ENCODE assay signal across 23 cellular contexts in the genomic region with DNA sequence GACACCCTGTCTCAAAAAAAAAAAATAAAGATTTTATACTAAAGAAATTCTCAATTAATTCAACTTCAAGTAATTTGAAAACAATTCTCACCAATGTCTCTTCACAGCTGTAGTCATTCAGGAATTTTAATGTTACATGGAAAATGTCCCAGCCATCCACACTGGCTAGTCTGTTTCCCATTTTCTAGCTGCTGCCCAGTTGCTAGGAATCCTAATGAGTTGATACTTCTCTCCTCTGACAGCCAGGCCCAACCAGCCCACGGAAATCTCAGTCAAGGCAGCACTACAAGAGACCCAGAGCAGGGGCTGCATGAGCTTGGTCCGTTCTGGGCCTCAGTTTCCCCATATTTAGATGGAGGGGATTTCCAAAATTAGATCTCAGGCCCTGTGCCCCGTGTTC.
"Had no signal": no experiment of that assay in that cellular context is flagged by ENCODE, and none has a peak within 500 bp of the region (broad histone marks: within the 10 kb centered on the region; RNA-seq: fewer than 3 reads in every experiment).

No MANE protein-coding gene starts in this region.

- H3K4me1 ChIP-seq: esophagus muscularis mucosa, right lobe of liver, suprapubic skin, transverse colon, upper lobe of right lung, uterus had no signal

- H3K4me3 ChIP-seq: esophagus muscularis mucosa, neural progenitor cell, ovary, right lobe of liver, suprapubic skin, transverse colon, upper lobe of right lung, uterus had no signal

- H3K27me3 ChIP-seq: neural progenitor cell, ovary, right lobe of liver, suprapubic skin, transverse colon, upper lobe of right lung, uterus had no signal

- H3K36me3 ChIP-seq: esophagus muscularis mucosa, neural progenitor cell, ovary, right lobe of liver, suprapubic skin, transverse colon, upper lobe of right lung, uterus had no signal

- H2AFZ ChIP-seq: neural progenitor cell had no signal

- ATAC-seq: left lobe of liver; naive thymus-derived CD4-positive, alpha-beta T cell; right lobe of liver; stimulated activated naive CD8-positive, alpha-beta T cell treated with anti-CD3 and anti-CD28 coated beads, Interleukin-15, amount 100 ng/mL, for 72 hours; upper lobe of right lung had no signal

- DNase-seq: cerebellar nuclear complex; effector memory CD4-positive, alpha-beta T cell; foreskin melanocyte; kidney; mesendoderm; midbrain; naive thymus-derived CD4-positive, alpha-beta T cell; ovary; right lobe of liver; small intestine; stimulated activated CD4-positive, alpha-beta T cell treated with anti-CD3 and anti-CD28 coated beads, Interleukin-12 subunit alpha, Interleukin-12 subunit beta, amount 100 ng/mL, for 4 hours; stimulated activated CD4-positive, alpha-beta T cell treated with anti-CD3 and anti-CD28 coated beads, Interleukin-1b, Interleukin-23, amount 100 ng/mL, for 48 hours; stimulated activated CD4-positive, alpha-beta T cell treated with anti-CD3 and anti-CD28 coated beads, Interleukin-4, amount 100 ng/mL, for 1 hour; stimulated activated CD8-positive, alpha-beta memory T cell treated with anti-CD3 and anti-CD28 coated beads, Interleukin-4, amount 100 ng/mL, for 48 hours; stimulated activated naive CD4-positive, alpha-beta T cell; stimulated activated naive CD8-positive, alpha-beta T cell treated with anti-CD3 and anti-CD28 coated beads, Interleukin-15, amount 100 ng/mL, for 72 hours; transverse colon; upper lobe of right lung; uterus had no signal

- H3K9me3 ChIP-seq: esophagus muscularis mucosa, ovary, right lobe of liver, suprapubic skin, transverse colon, upper lobe of right lung, uterus had no signal

- H3K4me2 ChIP-seq: neural progenitor cell had no signal

- H3K27ac ChIP-seq: esophagus muscularis mucosa, neural progenitor cell, ovary, right lobe of liver, suprapubic skin, transverse colon, upper lobe of right lung, uterus had no signal
